In genomic region chr14:90985601-90986242, GRCh38 we compare ENCODE assay signal across 13 cellular contexts.
DNase-seq lines count a peak whose midpoint lies in the region; ATAC-seq lines count a peak whose summit lies in the region.
"Had no signal": no experiment of that assay in that cellular context is flagged by ENCODE, and none has a peak within 500 bp of the region (broad histone marks: within the 10 kb centered on the region; RNA-seq: fewer than 3 reads in every experiment).

No MANE protein-coding gene starts in this region.

- ATAC-seq in GM18861 (IDR thresholded peaks at IDR 0.05; ENCODE audit: unreplicated experiment) (peak; percentile 75), GM21576 (IDR thresholded peaks at IDR 0.05; ENCODE audit: unreplicated experiment) (peak; percentile 84), HG03108 (IDR thresholded peaks at IDR 0.05; ENCODE audit: unreplicated experiment) (peak; percentile 92)
- ATAC-seq: right lobe of liver had no signal

- H3K27ac ChIP-seq in substantia nigra (ENCODE audit: low read depth, low read length, poor library complexity, severe bottlenecking) = no peak overlapping the region
- H3K27ac ChIP-seq: right lobe of liver, SJCRH30 had no signal

- DNase-seq in germinal center (ENCODE audit: low spot score) (peak; percentile 29), activated T-cell treated with anti-CD3 and anti-CD28 coated beads for 4 hours (no peak), substantia nigra (lab: John Stamatoyannopoulos, UW) (no peak), NCI-H1417 treated with DMSO at 0.1 percent for 48 hours (lab: John Stamatoyannopoulos, UW) (no peak)
- DNase-seq: CD4-positive, alpha-beta T cell; GF-D8; NCI-H187 treated with DMSO at 0.1 percent for 48 hours; nephron progenitor cell; right lobe of liver; SJCRH30 had no signal
